Comparison of ENCODE assay signal across 1 cellular context in genomic region chr1:41383094-41383852, GRCh38.
TF ChIP-seq lines count a peak whose summit lies in the region.

No MANE protein-coding gene starts in this region.

TF ChIP-seq in HEK293, 187 proteins besides CTCF, POLR2A, EP300 and RAD21 (continued from another document):
- TF ChIP-seq ZNF488 (tag by site-specific recombination; IDR thresholded peaks at IDR 0.05) (no peak), ZNF18 (tag by site-specific recombination; IDR thresholded peaks at IDR 0.05) (no peak), ZBTB48 (tag by site-specific recombination; IDR thresholded peaks at IDR 0.05) (0 out of 2 replicates have a peak, but pooled peaks have one; percentile 24), PATZ1 (tag by site-specific recombination; IDR thresholded peaks at IDR 0.05) (0 out of 2 replicates have a peak, but pooled peaks have one; percentile 2), ZBTB20 (tag by site-specific recombination; IDR thresholded peaks at IDR 0.05) (no peak), ZNF830 (tag by site-specific recombination; IDR thresholded peaks at IDR 0.05; ENCODE audit: low read depth) (no peak)
